In genomic region chr4:140343303-140343702, GRCh38 we compare ENCODE assay signal across 10 cellular contexts. TPM values are rescaled to one million over a fixed set of nuclear protein-coding genes. Genes with fewer than 3 reads are reported as not detected.
DNase-seq lines count a peak whose midpoint lies in the region; ATAC-seq and TF ChIP-seq lines count a peak whose summit lies in the region.
"Had no signal": no experiment of that assay in that cellular context is flagged by ENCODE, and none has a peak within 500 bp of the region (broad histone marks: within the 10 kb centered on the region; RNA-seq: fewer than 3 reads in every experiment).

No MANE protein-coding gene starts in this region.

- TF ChIP-seq CTCF in mucosa of descending colon (IDR thresholded peaks at IDR 0.05) (no peak), osteocyte (IDR thresholded peaks at IDR 0.05) (no peak)

- intact Hi-C loops in mucosa of descending colon (cut with DNase I, micrococcal nuclease) = no loop called here

- H3K36me3 Mint-ChIP-seq in osteocyte (ENCODE audit: unreplicated experiment) = no peaks in the 10 kb centered on the region
- no peaks in the 10 kb centered on the region for H3K36me3 Mint-ChIP-seq in activated T-cell treated with anti-CD3 and anti-CD28 coated beads, Interleukin-2, amount 50 U/mL, for 4 hours (ENCODE audit: insufficient read depth)
- H3K36me3 Mint-ChIP-seq: naive B cell had no signal

- ATAC-seq in GM18508 (IDR thresholded peaks at IDR 0.05; ENCODE audit: insufficient read depth, unreplicated experiment) (peak; percentile 90), HG02642 (IDR thresholded peaks at IDR 0.05; ENCODE audit: poor library complexity, unreplicated experiment) (peak; percentile 74), mucosa of descending colon (peak; percentile 100)
- ATAC-seq in activated T-cell treated with anti-CD3 and anti-CD28 coated beads, Interleukin-2, amount 50 U/mL, for 4 hours = no peak

- H3K36me3 ChIP-seq in mucosa of descending colon (ENCODE audit: low read depth) = no peaks in the 10 kb centered on the region

- H3K4me3 ChIP-seq in mucosa of descending colon = no peak overlapping the region

- H3K9me3 ChIP-seq in mucosa of descending colon = no peaks in the 10 kb centered on the region

- DNase-seq in RPMI8226 = peak; percentile 50
- peak; percentile 84 to 93 (median 87) for DNase-seq in mucosa of descending colon
- DNase-seq in osteocyte (ENCODE audit: extremely low spot score, unreplicated experiment) = no peak
- no peak for DNase-seq in activated T-cell treated with anti-CD3 and anti-CD28 coated beads, Interleukin-2, amount 50 U/mL, for 4 hours
- DNase-seq in superior temporal gyrus (ENCODE audit: extremely low spot score) = no peak
- DNase-seq in activated CD4-positive, CD25-positive, alpha-beta regulatory T cell (lab: John Stamatoyannopoulos, UW) = no peak
- DNase-seq: naive B cell had no signal

- no peaks in the 10 kb centered on the region for H3K9me3 Mint-ChIP-seq in osteocyte (ENCODE audit: unreplicated experiment)
- H3K9me3 Mint-ChIP-seq in activated T-cell treated with anti-CD3 and anti-CD28 coated beads, Interleukin-2, amount 50 U/mL, for 4 hours = no peaks in the 10 kb centered on the region
- H3K9me3 Mint-ChIP-seq: naive B cell; stimulated activated naive CD8-positive, alpha-beta T cell treated with anti-CD3 and anti-CD28 coated beads, Interleukin-15, Interleukin-2, amounts not matched to agents 100 ng/mL and 50 ng/mL, for 24 hours had no signal

- no peak overlapping the region for H3K4me3 Mint-ChIP-seq in osteocyte (ENCODE audit: unreplicated experiment)
- H3K4me3 Mint-ChIP-seq in activated T-cell treated with anti-CD3 and anti-CD28 coated beads, Interleukin-2, amount 50 U/mL, for 4 hours = no peak overlapping the region
- H3K4me3 Mint-ChIP-seq: stimulated activated naive CD8-positive, alpha-beta T cell treated with anti-CD3 and anti-CD28 coated beads, Interleukin-15, Interleukin-2, amounts not matched to agents 100 ng/mL and 50 ng/mL, for 24 hours had no signal

- peaks cover 3% of the 10 kb centered on the region for H3K4me1 Mint-ChIP-seq in osteocyte (ENCODE audit: unreplicated experiment)
- H3K4me1 Mint-ChIP-seq in activated T-cell treated with anti-CD3 and anti-CD28 coated beads, Interleukin-2, amount 50 U/mL, for 4 hours (ENCODE audit: low read depth) = peaks cover 2% of the 10 kb centered on the region

- H3K27me3 Mint-ChIP-seq in osteocyte (ENCODE audit: unreplicated experiment) = peaks cover 25% of the 10 kb centered on the region
- peaks cover 19% of the 10 kb centered on the region for H3K27me3 Mint-ChIP-seq in activated T-cell treated with anti-CD3 and anti-CD28 coated beads, Interleukin-2, amount 50 U/mL, for 4 hours (ENCODE audit: low read depth)

- peaks cover 5% of the 10 kb centered on the region for H3K4me1 ChIP-seq in mucosa of descending colon (ENCODE audit: low read depth)

- H3K27ac Mint-ChIP-seq in osteocyte (ENCODE audit: unreplicated experiment) = no peak overlapping the region
- H3K27ac Mint-ChIP-seq: stimulated activated naive CD8-positive, alpha-beta T cell treated with anti-CD3 and anti-CD28 coated beads, Interleukin-15, Interleukin-2, amounts not matched to agents 100 ng/mL and 50 ng/mL, for 24 hours had no signal

RNA-seq across cellular contexts. Expression of gene SCOC, which starts 30.1 kb away (rescaled TPM):
- total RNA-seq in mucosa of descending colon = 10 to 100 TPM; 41.1 to 52.8 (median 51.3) TPM
- total RNA-seq in osteocyte = 43.6 and 43.9 TPM in 2 replicates
- 10 to 100 TPM; 20.5 to 24.3 (median 23.0) TPM for total RNA-seq in activated T-cell treated with anti-CD3 and anti-CD28 coated beads, Interleukin-2, amount 50 U/mL, for 4 hours

Comparison
In these comparisons a context has a peak if more than half of its experiments do, and no peak if none do; other contexts are left out.
1. ATAC-seq: peak in GM18508 (single experiment), HG02642 (single experiment) and mucosa of descending colon (single experiment); none in activated T-cell treated with anti-CD3 and anti-CD28 coated beads, Interleukin-2, amount 50 U/mL, for 4 hours (0 of 2).
2. DNase-seq: peak in RPMI8226 (single experiment) and mucosa of descending colon (3 of 3); none in osteocyte (single experiment), activated T-cell treated with anti-CD3 and anti-CD28 coated beads, Interleukin-2, amount 50 U/mL, for 4 hours (single experiment), superior temporal gyrus (single experiment) and activated CD4-positive, CD25-positive, alpha-beta regulatory T cell (0 of 4).